ENCODE assay signal across 8 cellular contexts in genomic region chr2:7427293-7428060, GRCh38.
DNase-seq lines count a peak whose midpoint lies in the region; TF ChIP-seq lines count a peak whose summit lies in the region.

No MANE protein-coding gene starts in this region.

- H3K4me3 ChIP-seq in GM12865 (ENCODE audit: low read depth, low read length) (no peak overlapping the region), SJCRH30 (no peak overlapping the region)

- H3K36me3 ChIP-seq in SJCRH30, result no peaks in the 10 kb centered on the region

- no peaks in the 10 kb centered on the region for H3K4me1 ChIP-seq in SJCRH30

- no peaks in the 10 kb centered on the region for H3K9me3 ChIP-seq in SJCRH30 (replicated peaks)

- TF ChIP-seq CTCF in GM12865 (IDR thresholded peaks at IDR 0.05; ENCODE audit: insufficient read depth, low read depth, low read length, missing control alignments), result peak; percentile 60

- H3K27ac ChIP-seq in SJCRH30, result no peak overlapping the region

- H3K27me3 ChIP-seq in SJCRH30, result 0 out of 2 replicates have a peak, but pooled peaks cover 5% of the 10 kb centered on the region

- DNase-seq in AG08395 (ENCODE audit: low spot score), result peak; percentile 66
- peak; percentile 76 for DNase-seq in GM12865 (ENCODE audit: low read depth)
- DNase-seq in NCI-H1417 (lab: John Stamatoyannopoulos, UW), result peak; percentile 71 to 96 (median 93)
- DNase-seq in SJCRH30, result peak; percentile 19 to 77
- DNase-seq in dermis microvascular lymphatic vessel endothelial cell (ENCODE audit: low read depth in 2 of 2), result peak; percentile 38 to 60
- peak; percentile 80 for DNase-seq in medulla oblongata (ENCODE audit: extremely low spot score)
- DNase-seq in GOT3 (lab: John Stamatoyannopoulos, UW), result no peak
- no peak for DNase-seq in cortex of kidney (lab: John Stamatoyannopoulos, UW)

Comparison
In these comparisons a context has a peak if more than half of its experiments do, and no peak if none do; other contexts are left out.
1. DNase-seq: peak in AG08395 (single experiment), GM12865 (single experiment), NCI-H1417 (3 of 3), SJCRH30 (2 of 2), dermis microvascular lymphatic vessel endothelial cell (2 of 2) and medulla oblongata (single experiment); none in GOT3 (single experiment) and cortex of kidney (single experiment).